Comparison of ENCODE assay signal across 25 cellular contexts in genomic region chr2:193276988-193277387, GRCh38.
DNase-seq lines count a peak whose midpoint lies in the region; ATAC-seq, FAIRE-seq and TF ChIP-seq lines count a peak whose summit lies in the region.
"Had no signal": no experiment of that assay in that cellular context is flagged by ENCODE, and none has a peak within 500 bp of the region (broad histone marks: within the 10 kb centered on the region; RNA-seq: fewer than 3 reads in every experiment).

No MANE protein-coding gene starts in this region.

- no peaks in the 10 kb centered on the region for H3K9me3 ChIP-seq in kidney (ENCODE audit: control insufficient read depth in 1 of 2, low read length in 2 of 2)
- H3K9me3 ChIP-seq in neuronal stem cell (replicated peaks in 1 of 2; ENCODE audit: control insufficient read depth in 2 of 2, insufficient read depth in 1 of 2, low read depth in 1 of 2, low read length in 2 of 2): no peaks in the 10 kb centered on the region
- H3K9me3 ChIP-seq: A549; BE2C; BLaER1 treated with 17β-estradiol and CSF1 and Interleukin-3, amounts not matched to agents 10 nM and 100 nM had no signal

- H3K4ac ChIP-seq in neuronal stem cell (ENCODE audit: low read length): no peak overlapping the region

- no peaks in the 10 kb centered on the region; the same call in 1 of the 2 replicates for H3K4me1 ChIP-seq in GM23338 (ENCODE audit: insufficient read depth)
- no peaks in the 10 kb centered on the region for H3K4me1 ChIP-seq in kidney (ENCODE audit: control insufficient read depth in 1 of 2, insufficient read depth in 1 of 2, low read depth in 1 of 2, low read length in 2 of 2)
- H3K4me1 ChIP-seq in neuronal stem cell (ENCODE audit: control insufficient read depth in 2 of 2, insufficient read depth in 1 of 2, low read depth in 1 of 2, low read length in 2 of 2): no peaks in the 10 kb centered on the region
- H3K4me1 ChIP-seq: A549, BE2C had no signal

- TF ChIP-seq CTCF in GM23338 (conservative IDR thresholded peaks at IDR 0.05; ENCODE audit: low read depth in 2 of 2) (no peak), kidney (IDR thresholded peaks at IDR 0.05; ENCODE audit: borderline replicate concordance, extremely low read depth, insufficient read depth) (no peak)

- no peaks in the 10 kb centered on the region for H3K4me1 Mint-ChIP-seq in GM23338
- H3K4me1 Mint-ChIP-seq: CD8-positive, alpha-beta memory T cell had no signal

- H4K91ac ChIP-seq in neuronal stem cell (ENCODE audit: low read depth, low read length, poor library complexity): no peak overlapping the region

- no peak overlapping the region for H2BK120ac ChIP-seq in neuronal stem cell (ENCODE audit: low read depth, low read length)

- peaks cover 2% of the 10 kb centered on the region for H3K27me3 Mint-ChIP-seq in GM23338 (ENCODE audit: insufficient read depth, low read depth, poor library complexity)
- H3K27me3 Mint-ChIP-seq: CD4-positive, alpha-beta T cell; CD8-positive, alpha-beta memory T cell had no signal

- no peaks in the 10 kb centered on the region for H3F3A ChIP-seq in GM23338 (replicated peaks; ENCODE audit: low read depth)

- H2BK15ac ChIP-seq in neuronal stem cell (ENCODE audit: low read length): no peak overlapping the region

- H3K9me3 Mint-ChIP-seq in GM23338: no peaks in the 10 kb centered on the region
- H3K9me3 Mint-ChIP-seq: CD4-positive, alpha-beta T cell had no signal

- no peak overlapping the region for H4K8ac ChIP-seq in neuronal stem cell (ENCODE audit: low read depth, low read length)

- peaks cover 5% of the 10 kb centered on the region for H3K9me2 ChIP-seq in GM23338 (ENCODE audit: insufficient read depth)

- no peak overlapping the region for H3K9ac ChIP-seq in kidney (ENCODE audit: low read length in 2 of 2)
- H3K9ac ChIP-seq in neuronal stem cell (ENCODE audit: low read depth, low read length, poor library complexity): no peak overlapping the region
- H3K9ac ChIP-seq: BLaER1 treated with 17β-estradiol and CSF1 and Interleukin-3, amounts not matched to agents 10 nM and 100 nM had no signal

- H3K14ac ChIP-seq in neuronal stem cell (ENCODE audit: low read length): no peak overlapping the region

- WGBS in neuronal stem cell (ENCODE audit: extremely low coverage in 2 of 2, insufficient read length in 2 of 2, insufficient replicate concordance in 1 of 2), 2 donors: no CpG with 5 or more reads among the region's 11 CpGs

- H3K27ac Mint-ChIP-seq in GM23338: no peak overlapping the region
- H3K27ac Mint-ChIP-seq: CD14-positive monocyte; CD4-positive, alpha-beta T cell; CD8-positive, alpha-beta memory T cell had no signal

- H3K36me3 ChIP-seq in GM23338 (ENCODE audit: insufficient read depth): no peaks in the 10 kb centered on the region
- no peaks in the 10 kb centered on the region for H3K36me3 ChIP-seq in kidney (ENCODE audit: control insufficient read depth in 1 of 2, insufficient read depth in 2 of 2, low read length in 2 of 2)
- H3K36me3 ChIP-seq in neuronal stem cell (replicated peaks in 1 of 2; ENCODE audit: control insufficient read depth in 2 of 2, insufficient read depth in 2 of 2, low read length in 2 of 2): no peaks in the 10 kb centered on the region
- H3K36me3 ChIP-seq in H7 (replicated peaks; ENCODE audit: control insufficient read depth, insufficient read depth, low read length): no peaks in the 10 kb centered on the region
- H3K36me3 ChIP-seq: BE2C; BLaER1 treated with 17β-estradiol and CSF1 and Interleukin-3, amounts not matched to agents 10 nM and 100 nM had no signal

- no peak overlapping the region for H2AK5ac ChIP-seq in neuronal stem cell (ENCODE audit: low read depth, low read length)

- no peaks in the 10 kb centered on the region for H3K79me1 ChIP-seq in neuronal stem cell (ENCODE audit: low read depth, low read length)

- H3K18ac ChIP-seq in neuronal stem cell (ENCODE audit: low read length): no peak overlapping the region

- DNase-seq in GM23338 (ENCODE audit: low spot score) (no peak), NCI-H510A (lab: John Stamatoyannopoulos, UW) (peak; percentile 65), kidney (peak; percentile 37), neuronal stem cell (ENCODE audit: low spot score) (no peak), substantia nigra (lab: John Stamatoyannopoulos, UW) (no peak), H7 (no peak), HuH-7 (ENCODE audit: low spot score) (no peak)
- DNase-seq: 8988T; ACHN; AML-193; BE2C; CD4-positive, alpha-beta T cell; CD8-positive, alpha-beta memory T cell; DMS 273 treated with DMSO at 0.1 percent for 48 hours; DMS79; GF-D8; GOT3; HCEC 1CT had no signal

- H3K79me2 ChIP-seq in GM23338 (replicated peaks; ENCODE audit: insufficient read depth): no peaks in the 10 kb centered on the region

- H3K4me2 ChIP-seq in GM23338: no peak overlapping the region
- H3K4me2 ChIP-seq in neuronal stem cell (ENCODE audit: insufficient read depth, low read length, poor library complexity, severe bottlenecking): no peak overlapping the region
- H3K4me2 ChIP-seq: A549; BLaER1 treated with 17β-estradiol and CSF1 and Interleukin-3, amounts not matched to agents 10 nM and 100 nM had no signal

- no peak for ATAC-seq in GM23338
- ATAC-seq: A549 had no signal

- no peak overlapping the region for H3K23ac ChIP-seq in neuronal stem cell (ENCODE audit: low read depth, low read length, poor library complexity)

- H3K27ac ChIP-seq in GM23338 (ENCODE audit: low read depth): no peak overlapping the region
- H3K27ac ChIP-seq in kidney (ENCODE audit: low read depth in 2 of 2, low read length in 2 of 2): no peak overlapping the region
- no peak overlapping the region for H3K27ac ChIP-seq in neuronal stem cell (replicated peaks; ENCODE audit: low read length)
- H3K27ac ChIP-seq in substantia nigra (ENCODE audit: low read depth, low read length, poor library complexity, severe bottlenecking): no peak overlapping the region
- H3K27ac ChIP-seq: A549; BLaER1 treated with 17β-estradiol and CSF1 and Interleukin-3, amounts not matched to agents 10 nM and 100 nM had no signal

- no peak overlapping the region for H3K4me3 Mint-ChIP-seq in GM23338
- H3K4me3 Mint-ChIP-seq: CD14-positive monocyte; CD4-positive, alpha-beta T cell; CD8-positive, alpha-beta memory T cell had no signal

- H2AFZ ChIP-seq in GM23338: peak overlapping the region; percentile 86; the same call in 1 of the 2 replicates
- peak overlapping the region; percentile 11 for H2AFZ ChIP-seq in neuronal stem cell (ENCODE audit: low read length)

- H3K36me3 Mint-ChIP-seq in GM23338 (ENCODE audit: low read depth): no peaks in the 10 kb centered on the region; the same call in 2 of the 3 replicates
- H3K36me3 Mint-ChIP-seq: CD14-positive monocyte; CD8-positive, alpha-beta memory T cell had no signal

- no peaks in the 10 kb centered on the region for H4K20me1 ChIP-seq in GM23338 (replicated peaks; ENCODE audit: insufficient read depth)
- H4K20me1 ChIP-seq: BLaER1 treated with 17β-estradiol and CSF1 and Interleukin-3, amounts not matched to agents 10 nM and 100 nM had no signal

- H3K27me3 ChIP-seq in GM23338 (ENCODE audit: insufficient read depth) (no peaks in the 10 kb centered on the region), neuronal stem cell (ENCODE audit: control insufficient read depth in 3 of 3, insufficient read depth in 3 of 3, low read depth in 1 of 3, low read length in 3 of 3) (no peaks in the 10 kb centered on the region), H7 (ENCODE audit: control insufficient read depth, insufficient read depth, low read length) (no peaks in the 10 kb centered on the region)
- H3K27me3 ChIP-seq: BE2C; BLaER1 treated with 17β-estradiol and CSF1 and Interleukin-3, amounts not matched to agents 10 nM and 100 nM had no signal

- intact Hi-C loops in kidney (cut with DNase I): no loop called here

- no peak overlapping the region for H2BK5ac ChIP-seq in neuronal stem cell (ENCODE audit: low read length)

- no peak for FAIRE-seq in kidney (lab: Jason Lieb, UNC)
- FAIRE-seq: A549, D721Med, GM12891, GM18507, H54 had no signal

- H2BK12ac ChIP-seq in neuronal stem cell (ENCODE audit: low read length): no peak overlapping the region

- H3K4me3 ChIP-seq in GM23338 (no peak overlapping the region), kidney (ENCODE audit: low read length in 2 of 2) (no peak overlapping the region), neuronal stem cell (ENCODE audit: low read length in 2 of 2) (no peak overlapping the region), H7 (ENCODE audit: insufficient read depth, low read depth, low read length) (no peak overlapping the region)
- H3K4me3 ChIP-seq: A549; BLaER1 treated with 17β-estradiol and CSF1 and Interleukin-3, amounts not matched to agents 10 nM and 100 nM had no signal

Comparison
In these comparisons a context has a peak if more than half of its experiments do, and no peak if none do; other contexts are left out.
1. DNase-seq: peak in NCI-H510A (single experiment) and kidney (single experiment); none in GM23338 (single experiment), neuronal stem cell (single experiment), substantia nigra (0 of 49), H7 (single experiment) and HuH-7 (single experiment).